ENCODE assay signal across 22 cellular contexts in genomic region chr14:94659953-94660946, GRCh38. TPM values are rescaled to one million over a fixed set of nuclear protein-coding genes. Genes with fewer than 3 reads are reported as not detected.
"Had no signal": no experiment of that assay in that cellular context is flagged by ENCODE, and none has a peak within 500 bp of the region (broad histone marks: within the 10 kb centered on the region; RNA-seq: fewer than 3 reads in every experiment).

No MANE protein-coding gene starts in this region.

- H3K36me3 ChIP-seq: esophagus muscularis mucosa, left lung, pancreas, SJSA1, spleen, thyroid gland, WERI-Rb-1 had no signal

- H3K4me3 ChIP-seq: esophagus muscularis mucosa, left lung, lung, pancreas, SJSA1, spleen, thyroid gland had no signal

- DNase-seq: activated CD4-positive, alpha-beta T cell treated with anti-CD3 and anti-CD28 coated beads for 1 hour; activated CD4-positive, alpha-beta T cell treated with anti-CD3 and anti-CD28 coated beads, Interleukin-2, amount 50 U/mL, for 1 hour; activated effector memory CD4-positive, alpha-beta T cell treated with Interleukin-2 at 50 U/mL for 16 hours; activated T-cell treated with anti-CD3 and anti-CD28 coated beads, Interleukin-2, amount 50 U/mL, for 72 hours; anterior cingulate cortex; central memory CD4-positive, alpha-beta T cell; effector memory CD8-positive, alpha-beta T cell; kidney glomerular epithelial cell; left lung; naive thymus-derived CD8-positive, alpha-beta T cell; pancreas; spleen; stimulated activated CD4-positive, alpha-beta T cell treated with anti-CD3 and anti-CD28 coated beads, Interleukin-4, amount 100 ng/mL, for 1 hour; stimulated activated naive CD4-positive, alpha-beta T cell treated with Interleukin-2 at 50 U/mL for 16 hours; T-helper 1 cell; thyroid gland; WERI-Rb-1 had no signal

- ATAC-seq: activated T-cell treated with anti-CD3 and anti-CD28 coated beads, Interleukin-2, amount 50 U/mL, for 72 hours; effector memory CD8-positive, alpha-beta T cell; left lung; naive thymus-derived CD8-positive, alpha-beta T cell; pancreas had no signal

- H3K27me3 ChIP-seq: pancreas, SJSA1, thyroid gland had no signal

- H3K4me1 ChIP-seq: left lung, pancreas, thyroid gland had no signal

- H3K9me3 ChIP-seq: esophagus muscularis mucosa, left lung, pancreas, SJSA1, spleen, thyroid gland had no signal

- H3K27ac ChIP-seq: esophagus muscularis mucosa, left lung, pancreas, SJSA1, spleen, thyroid gland, WERI-Rb-1 had no signal

RNA-seq across cellular contexts. Expression of gene SERPINA3, which starts 48.1 kb away (rescaled TPM):
- total RNA-seq: activated CD8-positive, alpha-beta memory T cell treated with anti-CD3 and anti-CD28 coated beads for 36 hours; activated T-cell treated with anti-CD3 and anti-CD28 coated beads, Interleukin-2, amount 50 U/mL, for 72 hours; endothelial cell of umbilical vein; naive thymus-derived CD8-positive, alpha-beta T cell had no signal
- polyA plus RNA-seq: endothelial cell of umbilical vein; naive thymus-derived CD8-positive, alpha-beta T cell had no signal
